Comparison of ENCODE assay signal across 3 cellular contexts in genomic region chr16:88352261-88353200, GRCh38.
TF ChIP-seq lines count a peak whose summit lies in the region.

No MANE protein-coding gene starts in this region.

TF ChIP-seq in SK-N-SH, 30 proteins besides CTCF, POLR2A, EP300 and RAD21:
- TF ChIP-seq MAX (IDR thresholded peaks at IDR 0.05; ENCODE audit: low read depth): no peak
- TF ChIP-seq REST (IDR thresholded peaks at IDR 0.05; ENCODE audit: low read depth, low read length): no peak

TF ChIP-seq in SK-N-SH treated with all-trans-retinoic acid at 6 μM for 48 hours, 23 proteins besides CTCF, POLR2A, EP300 and RAD21 (continued from another document):
- no peak for TF ChIP-seq PATZ1 (CRISPR knock-in tag; IDR thresholded peaks at IDR 0.05; ENCODE audit: borderline replicate concordance)
- no peak for TF ChIP-seq TOX (CRISPR knock-in tag; IDR thresholded peaks at IDR 0.05; ENCODE audit: borderline replicate concordance)
- TF ChIP-seq ARNTL (CRISPR knock-in tag; IDR thresholded peaks at IDR 0.05; ENCODE audit: borderline replicate concordance, low read depth): no peak
- TF ChIP-seq ZFP3 (CRISPR knock-in tag; IDR thresholded peaks at IDR 0.05): no peak
- TF ChIP-seq PPARA (CRISPR knock-in tag; IDR thresholded peaks at IDR 0.05; ENCODE audit: borderline replicate concordance): no peak
- TF ChIP-seq OSR1 (CRISPR knock-in tag; IDR thresholded peaks at IDR 0.05): no peak
- no peak for TF ChIP-seq CSRNP3 (CRISPR knock-in tag; IDR thresholded peaks at IDR 0.05)

TF ChIP-seq in WTC11, 78 proteins besides CTCF, POLR2A, EP300 and RAD21:
- no peak for TF ChIP-seq IRF1 (CRISPR knock-in tag; IDR thresholded peaks at IDR 0.05)
- TF ChIP-seq NFATC4 (CRISPR knock-in tag; IDR thresholded peaks at IDR 0.05): no peak
- TF ChIP-seq GRHL2 (CRISPR knock-in tag; IDR thresholded peaks at IDR 0.05; ENCODE audit: insufficient replicate concordance, severe bottlenecking): no peak
- no peak for TF ChIP-seq PRRX2 (CRISPR knock-in tag; IDR thresholded peaks at IDR 0.05)
- no peak for TF ChIP-seq E2F1 (CRISPR knock-in tag; IDR thresholded peaks at IDR 0.05)
- no peak for TF ChIP-seq OVOL2 (CRISPR knock-in tag; IDR thresholded peaks at IDR 0.05; ENCODE audit: borderline replicate concordance)
- TF ChIP-seq ETV6 (CRISPR knock-in tag; IDR thresholded peaks at IDR 0.05): no peak
- TF ChIP-seq MXD4 (CRISPR knock-in tag; IDR thresholded peaks at IDR 0.05; ENCODE audit: borderline replicate concordance): no peak
- no peak for TF ChIP-seq ERG (CRISPR knock-in tag; IDR thresholded peaks at IDR 0.05)
- no peak for TF ChIP-seq ZNF281 (CRISPR knock-in tag; IDR thresholded peaks at IDR 0.05)
- no peak for TF ChIP-seq KAT7 (CRISPR knock-in tag; IDR thresholded peaks at IDR 0.05; ENCODE audit: borderline replicate concordance)
- no peak for TF ChIP-seq MYBL2 (CRISPR knock-in tag; IDR thresholded peaks at IDR 0.05)
- TF ChIP-seq FOXP1 (CRISPR knock-in tag; IDR thresholded peaks at IDR 0.05; ENCODE audit: borderline replicate concordance): no peak
- no peak for TF ChIP-seq ZNF263 (CRISPR knock-in tag; IDR thresholded peaks at IDR 0.05; ENCODE audit: low read depth)
- TF ChIP-seq ATF2 (CRISPR knock-in tag; IDR thresholded peaks at IDR 0.05; ENCODE audit: borderline replicate concordance, low read depth): no peak
